In genomic region chr12:851343-851742, GRCh38 we compare ENCODE assay signal across 13 cellular contexts.
A peak's percentile ranks its signal among the peaks of the same experiment; 100 is the strongest.
DNase-seq lines count a peak whose midpoint lies in the region; ATAC-seq and TF ChIP-seq lines count a peak whose summit lies in the region.
"Had no signal": no experiment of that assay in that cellular context is flagged by ENCODE, and none has a peak within 500 bp of the region (broad histone marks: within the 10 kb centered on the region; RNA-seq: fewer than 3 reads in every experiment).

No MANE protein-coding gene starts in this region.

- H2AK5ac ChIP-seq in IMR-90 (ENCODE audit: low read depth, low read length): peak overlapping the region; percentile 42; the same call in 1 of the 2 replicates

- no peak overlapping the region for H2AK9ac ChIP-seq in IMR-90 (replicated peaks; ENCODE audit: low read depth, low read length, poor library complexity)

- DNase-seq in AG10803 (ENCODE audit: low read depth): peak; percentile 62
- DNase-seq in IMR-90: peak; percentile 36
- DNase-seq in dedifferentiated amniotic fluid mesenchymal stem cell (ENCODE audit: extremely low spot score): peak; percentile 61
- no peak for DNase-seq in naive thymus-derived CD4-positive, alpha-beta T cell
- DNase-seq in stimulated activated CD4-positive, alpha-beta T cell treated with anti-CD3 and anti-CD28 coated beads, Interleukin-4, amount 100 ng/mL, for 24 hours: no peak
- no peak for DNase-seq in SJCRH30
- no peak for DNase-seq in A172 (ENCODE audit: low spot score)
- DNase-seq: COR-L47, NCI-H82 had no signal

- H3K27ac ChIP-seq in IMR-90 (ENCODE audit: insufficient read depth, low read length) (no peak overlapping the region), SJCRH30 (no peak overlapping the region)
- peak overlapping the region; percentile 12 for H3K27ac ChIP-seq in naive thymus-derived CD4-positive, alpha-beta T cell (ENCODE audit: low read depth, low read length)
- H3K27ac ChIP-seq: parathyroid adenoma had no signal

- peaks cover 4 to 21% (median 15%) of the 10 kb centered on the region in 5 donors for H3K36me3 Mint-ChIP-seq in naive thymus-derived CD4-positive, alpha-beta T cell

- no peak for TF ChIP-seq CTCF in AG10803 (conservative IDR thresholded peaks at IDR 0.05; ENCODE audit: low read length)
- no peak for TF ChIP-seq CTCF in IMR-90 (conservative IDR thresholded peaks at IDR 0.05; ENCODE audit: low read depth, low read length)

- POLR2A ChIA-PET in IMR-90 (lab: Charles Lee; ENCODE audit: unreplicated experiment): no interaction called here
- POLR2A ChIA-PET in naive thymus-derived CD4-positive, alpha-beta T cell (lab: Charles Lee): no interaction called here

- no peak overlapping the region for H4K8ac ChIP-seq in IMR-90 (ENCODE audit: low read depth in 2 of 2, low read length in 2 of 2)

- peaks cover 21 to 61% (median 42%) of the 10 kb centered on the region in 7 donors for H3K4me1 Mint-ChIP-seq in naive thymus-derived CD4-positive, alpha-beta T cell

- intact Hi-C loops in IMR-90 (cut with micrococcal nuclease): loop anchor here (10.0 kb wide), 1 partner anchor 277 kb away; no protein-coding TSS in a partner anchor
- intact Hi-C loops in naive thymus-derived CD4-positive, alpha-beta T cell (cut with micrococcal nuclease): no loop called here

- H3K79me1 ChIP-seq in IMR-90 (ENCODE audit: low read depth in 1 of 2, low read length in 2 of 2): peaks cover 13 to 41% of the 10 kb centered on the region in 2 experiments; a peak in 3 of 4 replicates

- no peak overlapping the region for H2AFZ ChIP-seq in IMR-90 (replicated peaks; ENCODE audit: low read length, poor library complexity)
- H2AFZ ChIP-seq: parathyroid adenoma had no signal

- H3K4me1 ChIP-seq in IMR-90 (ENCODE audit: control insufficient read depth, insufficient read depth, low read length): peaks cover 3% of the 10 kb centered on the region; the same call in 1 of the 2 replicates
- peaks cover 0 to 5% of the 10 kb centered on the region in 2 donors for H3K4me1 ChIP-seq in naive thymus-derived CD4-positive, alpha-beta T cell (ENCODE audit: control insufficient read depth in 2 of 2, insufficient read depth in 2 of 2, low read length in 2 of 2)
- H3K4me1 ChIP-seq in SJCRH30: no peaks in the 10 kb centered on the region; the same call in 1 of the 2 replicates

- no peak overlapping the region for H2BK120ac ChIP-seq in IMR-90 (ENCODE audit: low read depth, low read length)

- no peak overlapping the region for H4K5ac ChIP-seq in IMR-90 (ENCODE audit: low read depth, low read length)

- no TSS peak for BruUV-seq in IMR-90 (replicated peaks; lab: Mats Ljungman, UMichigan)

- H4K20me1 ChIP-seq in IMR-90 (ENCODE audit: insufficient read depth, low read length): 0 out of 2 replicates have a peak, but pooled peaks cover 8% of the 10 kb centered on the region

- no peak overlapping the region; the same call in 1 of the 2 replicates for H3K9ac ChIP-seq in IMR-90 (ENCODE audit: low read depth, low read length)
- H3K9ac ChIP-seq: parathyroid adenoma had no signal

- dilution Hi-C loops in IMR-90 (cut with HindIII; ENCODE audit: low sequenced_read_pairs, unreplicated experiment): no loop called here

- no peaks in the 10 kb centered on the region for H3K9me1 ChIP-seq in IMR-90 (ENCODE audit: insufficient read depth, low read length)

- WGBS in IMR-90 (ENCODE audit: extremely low coverage in 2 of 2, insufficient read length in 1 of 2), 2 experiments: 100% methylated on average over 1 of the region's 1 CpG; no CpG with 5 or more reads in 1 of the 2 experiments

- no peak overlapping the region for H3K56ac ChIP-seq in IMR-90 (ENCODE audit: extremely low read depth, insufficient read depth, low read length)

- no peak overlapping the region for H2BK20ac ChIP-seq in IMR-90 (ENCODE audit: low read depth, low read length)

- H3K4me2 ChIP-seq in IMR-90 (ENCODE audit: low read depth, low read length): peak overlapping the region; percentile 59; the same call in 1 of the 2 replicates

- CTCF ChIA-PET in IMR-90 (lab: Yijun Ruan, JAX): no interaction called here
- CTCF ChIA-PET in naive thymus-derived CD4-positive, alpha-beta T cell (lab: Charles Lee): interaction anchor here (0.6 kb wide), 1 partner anchor 35 kb away, joined by 3 read pairs; no protein-coding TSS in a partner anchor

- H3K36me3 ChIP-seq in IMR-90 (ENCODE audit: control insufficient read depth, insufficient read depth, low read length) (no peaks in the 10 kb centered on the region), SJCRH30 (peaks cover 13% of the 10 kb centered on the region)
- peaks cover 0 to 5% (median 0%) of the 10 kb centered on the region in 3 experiments for H3K36me3 ChIP-seq in naive thymus-derived CD4-positive, alpha-beta T cell (ENCODE audit: control insufficient read depth in 2 of 3, insufficient read depth in 3 of 3, low read length in 3 of 3)

- TF ChIP-seq POLR2A in IMR-90 (IDR thresholded peaks at IDR 0.05; ENCODE audit: low read depth, low read length): no peak

- H3K14ac ChIP-seq in IMR-90 (replicated peaks; ENCODE audit: low read depth, low read length): no peak overlapping the region

- H4K91ac ChIP-seq in IMR-90 (ENCODE audit: insufficient read depth, low read depth, low read length): no peak overlapping the region

- no peak overlapping the region for H2BK15ac ChIP-seq in IMR-90 (ENCODE audit: low read depth, low read length)

- H3K9me3 Mint-ChIP-seq in naive thymus-derived CD4-positive, alpha-beta T cell: peaks cover 0 to 3% (median 0%) of the 10 kb centered on the region in 11 donors

- H3K27me3 Mint-ChIP-seq in naive thymus-derived CD4-positive, alpha-beta T cell: no peaks in the 10 kb centered on the region

- H3K23ac ChIP-seq in IMR-90 (ENCODE audit: low read depth, low read length): peak overlapping the region; percentile 57; the same call in 1 of the 2 replicates

- ATAC-seq in IMR-90 (ENCODE audit: low read depth): peak; percentile 68
- no peak for ATAC-seq in naive thymus-derived CD4-positive, alpha-beta T cell
- ATAC-seq in GM19452 (IDR thresholded peaks at IDR 0.05; ENCODE audit: unreplicated experiment): no peak
- ATAC-seq: GM12878 had no signal

- H3K4me3 ChIP-seq in AG10803 (ENCODE audit: low read length): peak overlapping the region; percentile 22
- H3K4me3 ChIP-seq in IMR-90 (ENCODE audit: insufficient read depth, low read depth, low read length): no peak overlapping the region
- H3K4me3 ChIP-seq in naive thymus-derived CD4-positive, alpha-beta T cell (ENCODE audit: low read length): no peak overlapping the region
- no peak overlapping the region for H3K4me3 ChIP-seq in SJCRH30
- H3K4me3 ChIP-seq: GM12878 had no signal

- H3K27me3 ChIP-seq in IMR-90 (ENCODE audit: control insufficient read depth, insufficient read depth, low read length): no peaks in the 10 kb centered on the region
- H3K27me3 ChIP-seq in naive thymus-derived CD4-positive, alpha-beta T cell (ENCODE audit: control insufficient read depth in 2 of 2, insufficient read depth in 2 of 2, low read length in 2 of 2): no peaks in the 10 kb centered on the region
- no peaks in the 10 kb centered on the region for H3K27me3 ChIP-seq in SJCRH30

- H3K4ac ChIP-seq in IMR-90 (ENCODE audit: low read depth, low read length): no peak overlapping the region

- in situ Hi-C loops in IMR-90 (cut with MboI; ENCODE audit: low sequenced_read_pairs): no loop called here

- H3K4me3 Mint-ChIP-seq in naive thymus-derived CD4-positive, alpha-beta T cell: peak overlapping the region in 1 of 10 donors; percentile 1
- H3K4me3 Mint-ChIP-seq: T-helper 1 cell treated with Interleukin-12 subunit alpha and Interleukin-12 subunit beta and Interleukin-4 antibody, amounts not matched to agents 30 μg/mL and 1 μg/mL, for 36 hours had no signal

- H3K9me3 ChIP-seq in IMR-90 (ENCODE audit: control insufficient read depth, insufficient read depth, low read length) (no peaks in the 10 kb centered on the region), SJCRH30 (replicated peaks) (0 out of 2 replicates have a peak, but pooled peaks cover 2% of the 10 kb centered on the region)
- H3K9me3 ChIP-seq in naive thymus-derived CD4-positive, alpha-beta T cell (ENCODE audit: control insufficient read depth in 2 of 3, low read length in 3 of 3): no peaks in the 10 kb centered on the region

- H3K27ac Mint-ChIP-seq in naive thymus-derived CD4-positive, alpha-beta T cell: peak overlapping the region in 5 of 9 donors; percentile 15 to 59 (median 47)
- H3K27ac Mint-ChIP-seq: T-helper 1 cell treated with Interleukin-12 subunit alpha and Interleukin-12 subunit beta and Interleukin-4 antibody, amounts not matched to agents 30 μg/mL and 1 μg/mL, for 36 hours had no signal

- TF ChIP-seq RAD21 in IMR-90 (IDR thresholded peaks at IDR 0.05; ENCODE audit: low read length): no peak

- H3K18ac ChIP-seq in IMR-90 (ENCODE audit: low read depth, low read length): no peak overlapping the region; the same call in 1 of the 2 replicates

- H2BK5ac ChIP-seq in IMR-90 (ENCODE audit: low read depth, low read length, poor library complexity, severe bottlenecking): peak overlapping the region; percentile 66

TF ChIP-seq in IMR-90, 13 proteins besides CTCF, POLR2A, EP300 and RAD21:
- TF ChIP-seq MXI1 (IDR thresholded peaks at IDR 0.05; ENCODE audit: borderline replicate concordance, low read depth, low read length) (peak; percentile 18; the same call in 1 of the 2 replicates), RCOR1 (IDR thresholded peaks at IDR 0.05; ENCODE audit: insufficient replicate concordance, low read length) (no peak), BHLHE40 (IDR thresholded peaks at IDR 0.05; ENCODE audit: low read depth, low read length) (no peak), CHD1 (IDR thresholded peaks at IDR 0.05; ENCODE audit: low read depth, low read length) (no peak), NFE2L2 (IDR thresholded peaks at IDR 0.05; ENCODE audit: low read depth, low read length) (no peak), FOS (IDR thresholded peaks at IDR 0.05; ENCODE audit: low read depth, low read length) (no peak), CEBPB (IDR thresholded peaks at IDR 0.05; ENCODE audit: low read depth, low read length) (no peak), RFX5 (IDR thresholded peaks at IDR 0.05; ENCODE audit: low read depth, low read length) (no peak)

Comparison
In these comparisons a context has a peak if more than half of its experiments do, and no peak if none do; other contexts are left out.
1. DNase-seq: peak in AG10803 (single experiment), IMR-90 (single experiment) and dedifferentiated amniotic fluid mesenchymal stem cell (single experiment); none in naive thymus-derived CD4-positive, alpha-beta T cell (0 of 9), stimulated activated CD4-positive, alpha-beta T cell treated with anti-CD3 and anti-CD28 coated beads, Interleukin-4, amount 100 ng/mL, for 24 hours (single experiment), SJCRH30 (0 of 2) and A172 (single experiment).